9 cellular contexts compared by ENCODE assay signal in the genomic region with DNA sequence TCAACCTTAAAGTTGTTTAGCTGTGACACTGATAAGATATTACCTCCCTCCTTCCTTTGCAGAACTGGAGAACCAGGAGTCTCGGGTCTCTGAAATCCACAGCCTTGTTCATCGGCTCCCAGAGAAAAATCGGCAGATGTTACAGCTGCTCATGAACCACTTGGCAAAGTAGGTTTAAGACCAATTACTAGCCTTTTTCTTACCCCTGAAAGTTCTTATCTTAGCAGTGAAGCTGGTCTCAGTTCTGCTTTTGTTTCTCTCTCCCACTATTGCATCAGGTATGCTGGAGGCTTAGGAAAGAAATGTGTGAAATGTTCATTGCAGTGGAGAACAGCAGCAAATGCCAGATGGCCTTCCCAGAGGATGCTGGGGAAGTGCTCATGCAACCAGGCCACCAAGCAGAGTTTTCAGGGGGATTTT.
DNase-seq lines count a peak whose midpoint lies in the region; ATAC-seq and TF ChIP-seq lines count a peak whose summit lies in the region.
"Had no signal": no experiment of that assay in that cellular context is flagged by ENCODE, and none has a peak within 500 bp of the region (broad histone marks: within the 10 kb centered on the region; RNA-seq: fewer than 3 reads in every experiment).

No MANE protein-coding gene starts in this region.

- no peak overlapping the region for H3K4ac ChIP-seq in H9 (ENCODE audit: low read depth, low read length)

- no peaks in the 10 kb centered on the region for H3K79me1 ChIP-seq in H9 (ENCODE audit: insufficient read depth, low read depth, low read length, poor library complexity, severe bottlenecking)

- no peak overlapping the region for H3K4me2 ChIP-seq in H9 (ENCODE audit: insufficient read depth, insufficient read length, low read length)
- H3K4me2 ChIP-seq: BLaER1 had no signal

- 89% methylated on average over 3 of the region's 3 CpGs for WGBS in right cardiac atrium
- 77 to 94% (median 92%) methylated on average over 3 of the region's 3 CpGs for WGBS in heart left ventricle, 4 donors
- no CpG with 5 or more reads among the region's 3 CpGs for WGBS in H9 (ENCODE audit: extremely low coverage, insufficient read length, low lambda C conversion rate)

- peak overlapping the region; percentile 61 for H3K27ac ChIP-seq in right cardiac atrium (ENCODE audit: low read length)
- H3K27ac ChIP-seq in heart left ventricle = peak overlapping the region in 5 of 12 donors; percentile 22 to 65 (median 46)
- peak overlapping the region; percentile 25 to 31 for H3K27ac ChIP-seq in uterus
- no peak overlapping the region for H3K27ac ChIP-seq in H9 (ENCODE audit: insufficient read length, low read depth, low read length)
- H3K27ac ChIP-seq: BLaER1 had no signal

- H3K36me3 Mint-ChIP-seq in H9 (ENCODE audit: insufficient read depth in 1 of 3, low read depth in 3 of 3) = peaks cover 7 to 18% (median 14%) of the 10 kb centered on the region in 3 experiments; a peak in 5 of 7 replicates

- H3K56ac ChIP-seq in H9 (ENCODE audit: insufficient read length, low read depth, low read length) = no peak overlapping the region

- no peak overlapping the region for H3K14ac ChIP-seq in H9 (ENCODE audit: insufficient read depth, low read length)

- no peaks in the 10 kb centered on the region for H3K27me3 ChIP-seq in right cardiac atrium (ENCODE audit: control insufficient read depth, insufficient read depth)
- H3K27me3 ChIP-seq in heart left ventricle = no peaks in the 10 kb centered on the region
- no peaks in the 10 kb centered on the region for H3K27me3 ChIP-seq in uterus
- H3K27me3 ChIP-seq in H9 (ENCODE audit: insufficient read depth, low read length) = no peaks in the 10 kb centered on the region
- H3K27me3 ChIP-seq: BLaER1 had no signal

- H3K9me3 Mint-ChIP-seq in H9 = no peaks in the 10 kb centered on the region

- peak in 1 of 2 donors; percentile 36 for ATAC-seq in right cardiac atrium
- ATAC-seq in heart left ventricle = no peak
- ATAC-seq in HG03039 (IDR thresholded peaks at IDR 0.05; ENCODE audit: unreplicated experiment) = peak; percentile 43

- H2BK15ac ChIP-seq in H9 (ENCODE audit: low read depth, low read length) = no peak overlapping the region

- TF ChIP-seq POLR2A in heart left ventricle (IDR thresholded peaks at IDR 0.05) (no peak), uterus (IDR thresholded peaks at IDR 0.05) (no peak)

- H3K27ac Mint-ChIP-seq in H9 = no peak overlapping the region; a peak in 1 of 7 replicates

- no peak overlapping the region for H2BK5ac ChIP-seq in H9 (ENCODE audit: insufficient read length, low read length)

- H4K5ac ChIP-seq in H9 (ENCODE audit: insufficient read length, low read depth, low read length) = no peak overlapping the region

- H2AK5ac ChIP-seq in H9 (ENCODE audit: insufficient read length, low read length) = no peak overlapping the region

- no peak overlapping the region for H2BK20ac ChIP-seq in H9 (ENCODE audit: low read depth, low read length, poor library complexity, severe bottlenecking)

- no peak overlapping the region for H3K4me3 Mint-ChIP-seq in H9

- no peak overlapping the region for H3K4me3 ChIP-seq in right cardiac atrium (ENCODE audit: low read length)
- no peak overlapping the region for H3K4me3 ChIP-seq in heart left ventricle
- no peak overlapping the region for H3K4me3 ChIP-seq in uterus
- H3K4me3 ChIP-seq: BLaER1 had no signal

- peaks cover 5 to 19% of the 10 kb centered on the region in 2 experiments for H3K4me1 Mint-ChIP-seq in H9

- H3K9ac ChIP-seq in H9 (ENCODE audit: extremely low read depth, insufficient read length, low read length) = no peak overlapping the region
- H3K9ac ChIP-seq: BLaER1 had no signal

- DNase-seq in right cardiac atrium (no peak), heart left ventricle (no peak), RPMI8226 (peak; percentile 68), uterus (peak in 1 of 2 donors; percentile 27), H9 (no peak)
- DNase-seq in stimulated activated naive CD4-positive, alpha-beta T cell treated with Interleukin-2 at 50 U/mL for 16 hours (lab: John Stamatoyannopoulos, UW) = no peak
- DNase-seq in effector CD4-positive, alpha-beta T cell = no peak

- H3K4me1 ChIP-seq in right cardiac atrium (ENCODE audit: control insufficient read depth, insufficient read depth, low read length) = peaks cover 5% of the 10 kb centered on the region
- H3K4me1 ChIP-seq in heart left ventricle = peaks cover 0 to 63% (median 36%) of the 10 kb centered on the region in 12 donors
- no peaks in the 10 kb centered on the region for H3K4me1 ChIP-seq in uterus
- H3K4me1 ChIP-seq in H9 (ENCODE audit: insufficient read depth, low read length) = peaks cover under 1% of the 10 kb centered on the region; the same call in 1 of the 2 replicates
- H3K4me1 ChIP-seq: BLaER1 had no signal

- H3K79me2 ChIP-seq in H9 (ENCODE audit: insufficient read depth, low read length) = no peaks in the 10 kb centered on the region

- intact Hi-C loops in right cardiac atrium (cut with DNase I) (no loop called here), heart left ventricle (cut with DNase I) (loop anchor here in 1 of 10 donors (5.0 kb wide), 1 partner anchor 40 kb away; no protein-coding TSS in a partner anchor), uterus (cut with DNase I; ENCODE audit: low total_unique reads) (no loop called here)

- H3T11ph ChIP-seq in H9 (ENCODE audit: low read length) = no peak overlapping the region

- no peaks in the 10 kb centered on the region for H3K9me3 ChIP-seq in right cardiac atrium (ENCODE audit: control insufficient read depth, low read length)
- H3K9me3 ChIP-seq in heart left ventricle = no peaks in the 10 kb centered on the region
- H3K9me3 ChIP-seq in uterus = no peaks in the 10 kb centered on the region
- H3K9me3 ChIP-seq in H9 (ENCODE audit: control insufficient read depth, low read depth, low read length) = no peaks in the 10 kb centered on the region
- H3K9me3 ChIP-seq: BLaER1 had no signal

- no peak overlapping the region for H3K18ac ChIP-seq in H9 (ENCODE audit: insufficient read length, low read depth, low read length)

- H4K20me1 ChIP-seq in H9 (ENCODE audit: control insufficient read depth, insufficient read depth, insufficient read length) = no peaks in the 10 kb centered on the region
- H4K20me1 ChIP-seq: BLaER1 had no signal

- H3K23ac ChIP-seq in H9 (ENCODE audit: insufficient read length, low read depth, low read length) = no peak overlapping the region

- H4K91ac ChIP-seq in H9 (ENCODE audit: insufficient read length, low read depth, low read length) = no peak overlapping the region

- H3K36me3 ChIP-seq in heart left ventricle = peaks cover 0 to 51% (median 26%) of the 10 kb centered on the region in 9 donors
- H3K36me3 ChIP-seq in uterus = no peaks in the 10 kb centered on the region

- H3K23me2 ChIP-seq in H9 (ENCODE audit: insufficient read length, low read depth, low read length, poor library complexity, severe bottlenecking) = no peaks in the 10 kb centered on the region

- no peak overlapping the region for H2BK12ac ChIP-seq in H9 (ENCODE audit: insufficient read length, low read depth, low read length)

- H2BK120ac ChIP-seq in H9 (ENCODE audit: low read depth, low read length, poor library complexity, severe bottlenecking) = no peak overlapping the region

- H2AFZ ChIP-seq in H9 (ENCODE audit: low read length) = no peak overlapping the region

- TF ChIP-seq CTCF in heart left ventricle (IDR thresholded peaks at IDR 0.05) (no peak), uterus (IDR thresholded peaks at IDR 0.05) (no peak), H9 (conservative IDR thresholded peaks at IDR 0.05) (no peak)

- H3K27me3 Mint-ChIP-seq in H9 (ENCODE audit: low read depth) = no peaks in the 10 kb centered on the region

- H4K8ac ChIP-seq in H9 (replicated peaks; ENCODE audit: insufficient read length, low read depth, low read length) = no peak overlapping the region
